In the genomic region with DNA sequence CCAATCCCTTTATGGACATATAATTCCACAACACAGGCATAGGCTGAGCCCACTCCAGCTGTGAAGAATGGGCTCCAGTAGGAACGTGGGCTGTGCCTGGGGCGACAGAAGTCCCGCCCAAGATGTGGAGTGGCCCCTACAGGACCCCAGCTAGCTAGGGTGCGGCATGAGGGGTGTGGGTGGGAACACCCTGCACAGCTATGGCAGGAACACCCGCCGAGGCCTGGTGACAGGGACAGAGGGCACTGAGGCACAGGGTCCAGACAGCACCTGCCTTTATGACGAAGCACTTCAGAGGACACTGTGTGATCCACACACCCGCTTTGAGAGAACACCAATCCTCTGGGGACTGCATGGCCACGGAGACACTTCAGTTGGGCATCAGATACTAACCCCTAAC, we compare ENCODE assay signal across 18 cellular contexts. TPM values are rescaled to one million over a fixed set of nuclear protein-coding genes. Genes with fewer than 3 reads are reported as not detected.
A peak's percentile ranks its signal among the peaks of the same experiment; 100 is the strongest.
DNase-seq lines count a peak whose midpoint lies in the region; TF ChIP-seq lines count a peak whose summit lies in the region.
"Had no signal": no experiment of that assay in that cellular context is flagged by ENCODE, and none has a peak within 500 bp of the region (broad histone marks: within the 10 kb centered on the region; RNA-seq: fewer than 3 reads in every experiment).

No MANE protein-coding gene starts in this region.

- H3K27ac ChIP-seq in BLaER1 treated with 17β-estradiol and CSF1 and Interleukin-3, amounts not matched to agents 10 nM and 100 nM: peak overlapping the region in 5 of 11 experiments; percentile 47 to 79 (median 70); a peak in 6 of 22 replicates
- H3K27ac ChIP-seq in VCaP (peak overlapping the region; percentile 82; the same call in 1 of the 2 replicates), osteoblast (ENCODE audit: low read depth, low read length) (no peak overlapping the region)
- H3K27ac ChIP-seq: GM23248, HL-60 had no signal

- no peaks in the 10 kb centered on the region for H3K27me3 ChIP-seq in BLaER1 treated with 17β-estradiol and CSF1 and Interleukin-3, amounts not matched to agents 10 nM and 100 nM
- no peaks in the 10 kb centered on the region for H3K27me3 ChIP-seq in osteoblast (ENCODE audit: insufficient read depth, low read length)
- H3K27me3 ChIP-seq: BE2C had no signal

- H3K36me3 Mint-ChIP-seq in activated T-helper 1 cell treated with anti-CD3 and anti-CD28 coated beads, Interleukin-12 subunit alpha, Interleukin-12 subunit beta, Interleukin-2, Interleukin-4 antibody, amounts not matched to agents 30 ng/mL and 10 ng/mL and 1 ng/mL, durations not matched to agents 14 hours and 24 hours and 36 hours (ENCODE audit: low read depth): peaks cover 53% of the 10 kb centered on the region

- peak overlapping the region in 7 of 11 experiments; percentile 15 to 75 (median 64); a peak in 8 of 22 replicates for H3K9ac ChIP-seq in BLaER1 treated with 17β-estradiol and CSF1 and Interleukin-3, amounts not matched to agents 10 nM and 100 nM
- H3K9ac ChIP-seq: GM23248 had no signal

- H3K4me1 ChIP-seq in BLaER1 treated with 17β-estradiol and CSF1 and Interleukin-3, amounts not matched to agents 10 nM and 100 nM: peaks cover 36 to 94% (median 80%) of the 10 kb centered on the region in 10 experiments
- peaks cover 17% of the 10 kb centered on the region for H3K4me1 ChIP-seq in osteoblast (ENCODE audit: insufficient read depth, low read length)
- H3K4me1 ChIP-seq: HAP-1 had no signal

- H2AFZ ChIP-seq in osteoblast (ENCODE audit: low read length): no peak overlapping the region
- H2AFZ ChIP-seq: GM23248 had no signal

- peaks cover 84 to 97% (median 86%) of the 10 kb centered on the region in 11 experiments for H3K36me3 ChIP-seq in BLaER1 treated with 17β-estradiol and CSF1 and Interleukin-3, amounts not matched to agents 10 nM and 100 nM
- peaks cover 81% of the 10 kb centered on the region for H3K36me3 ChIP-seq in osteoblast (ENCODE audit: insufficient read depth, low read length)

- H3K9me3 ChIP-seq in BLaER1 treated with 17β-estradiol and CSF1 and Interleukin-3, amounts not matched to agents 10 nM and 100 nM (replicated peaks in 1 of 11): no peaks in the 10 kb centered on the region
- no peaks in the 10 kb centered on the region for H3K9me3 ChIP-seq in osteoblast (ENCODE audit: low read depth, low read length)
- H3K9me3 ChIP-seq: BE2C, HAP-1 had no signal

- TF ChIP-seq CTCF in VCaP (conservative IDR thresholded peaks at IDR 0.05) (no peak), osteoblast (IDR thresholded peaks at IDR 0.05; ENCODE audit: extremely low read depth, low read depth, low read length) (no peak)

- no peaks in the 10 kb centered on the region for H3K9me3 Mint-ChIP-seq in activated T-helper 1 cell treated with anti-CD3 and anti-CD28 coated beads, Interleukin-12 subunit alpha, Interleukin-12 subunit beta, Interleukin-2, Interleukin-4 antibody, amounts not matched to agents 30 ng/mL and 10 ng/mL and 1 ng/mL, durations not matched to agents 14 hours and 24 hours and 36 hours
- H3K9me3 Mint-ChIP-seq: CD14-positive monocyte; CD8-positive, alpha-beta T cell had no signal

- H3K27me3 Mint-ChIP-seq in activated T-helper 1 cell treated with anti-CD3 and anti-CD28 coated beads, Interleukin-12 subunit alpha, Interleukin-12 subunit beta, Interleukin-2, Interleukin-4 antibody, amounts not matched to agents 30 ng/mL and 10 ng/mL and 1 ng/mL, durations not matched to agents 14 hours and 24 hours and 36 hours (ENCODE audit: insufficient read depth): no peaks in the 10 kb centered on the region

- no peak overlapping the region for H3K27ac Mint-ChIP-seq in activated T-helper 1 cell treated with anti-CD3 and anti-CD28 coated beads, Interleukin-12 subunit alpha, Interleukin-12 subunit beta, Interleukin-2, Interleukin-4 antibody, amounts not matched to agents 30 ng/mL and 10 ng/mL and 1 ng/mL, durations not matched to agents 14 hours and 24 hours and 36 hours

- H4K20me1 ChIP-seq in BLaER1 treated with 17β-estradiol and CSF1 and Interleukin-3, amounts not matched to agents 10 nM and 100 nM: peaks cover 0 to 99% (median 74%) of the 10 kb centered on the region in 11 experiments; a peak in 19 of 22 replicates
- H4K20me1 ChIP-seq in osteoblast (ENCODE audit: insufficient read depth, low read length): peaks cover 13% of the 10 kb centered on the region

- peak; percentile 17 for DNase-seq in D341Med (ENCODE audit: low spot score)
- DNase-seq in osteoblast (ENCODE audit: insufficient read length, low spot score, missing footprints): peak; percentile 4
- DNase-seq in ecto neural progenitor cell (ENCODE audit: low spot score): no peak
- DNase-seq in activated T-helper 1 cell treated with anti-CD3 and anti-CD28 coated beads, Interleukin-12 subunit alpha, Interleukin-12 subunit beta, Interleukin-2, Interleukin-4 antibody, amounts not matched to agents 30 ng/mL and 10 ng/mL and 1 ng/mL, durations not matched to agents 14 hours and 24 hours and 36 hours (ENCODE audit: low spot score): no peak
- no peak for DNase-seq in T-helper 1 cell
- DNase-seq: ACHN; BE2C; CD8-positive, alpha-beta T cell; COR-L47; GDM1; GM23248; IMR-90 had no signal

- H3K4me2 ChIP-seq in BLaER1 treated with 17β-estradiol and CSF1 and Interleukin-3, amounts not matched to agents 10 nM and 100 nM: peak overlapping the region in 9 of 11 experiments; percentile 57 to 96 (median 88); a peak in 16 of 22 replicates
- H3K4me2 ChIP-seq in osteoblast (ENCODE audit: insufficient read depth, low read length): no peak overlapping the region

- H3K4me1 Mint-ChIP-seq in activated T-helper 1 cell treated with anti-CD3 and anti-CD28 coated beads, Interleukin-12 subunit alpha, Interleukin-12 subunit beta, Interleukin-2, Interleukin-4 antibody, amounts not matched to agents 30 ng/mL and 10 ng/mL and 1 ng/mL, durations not matched to agents 14 hours and 24 hours and 36 hours (ENCODE audit: low read depth): peaks cover 27% of the 10 kb centered on the region

- intact Hi-C loops in activated T-helper 1 cell treated with anti-CD3 and anti-CD28 coated beads, Interleukin-12 subunit alpha, Interleukin-12 subunit beta, Interleukin-2, Interleukin-4 antibody, amounts not matched to agents 30 ng/mL and 10 ng/mL and 1 ng/mL, durations not matched to agents 14 hours and 24 hours and 36 hours (cut with micrococcal nuclease): loop anchor here (5.0 kb wide), 1 partner anchor 37 kb away; a partner anchor contains a TSS

- H3K4me3 ChIP-seq in BLaER1 treated with 17β-estradiol and CSF1 and Interleukin-3, amounts not matched to agents 10 nM and 100 nM: no peak overlapping the region; a peak in 2 of 20 replicates
- no peak overlapping the region for H3K4me3 ChIP-seq in osteoblast (ENCODE audit: insufficient read depth, low read length)
- H3K4me3 ChIP-seq: GM23248, HAP-1, K562 had no signal

- H3K79me2 ChIP-seq in osteoblast (ENCODE audit: insufficient read depth, low read length): peaks cover 3% of the 10 kb centered on the region

- H3K4me3 Mint-ChIP-seq in activated T-helper 1 cell treated with anti-CD3 and anti-CD28 coated beads, Interleukin-12 subunit alpha, Interleukin-12 subunit beta, Interleukin-2, Interleukin-4 antibody, amounts not matched to agents 30 ng/mL and 10 ng/mL and 1 ng/mL, durations not matched to agents 14 hours and 24 hours and 36 hours: no peak overlapping the region
- H3K4me3 Mint-ChIP-seq: CD14-positive monocyte; CD8-positive, alpha-beta T cell had no signal

RNA-seq across cellular contexts. Expression of a gene that starts 28.2 kb away (rescaled TPM):
- total RNA-seq in osteoblast: 13.0 TPM in 2 replicates
- 5.7 and 5.8 TPM in 2 replicates for total RNA-seq in activated T-helper 1 cell treated with anti-CD3 and anti-CD28 coated beads, Interleukin-12 subunit alpha, Interleukin-12 subunit beta, Interleukin-2, Interleukin-4 antibody, amounts not matched to agents 30 ng/mL and 10 ng/mL and 1 ng/mL, durations not matched to agents 14 hours and 24 hours and 36 hours

RNA-seq across cellular contexts. Expression of a gene that starts 36.4 kb away (rescaled TPM):
- total RNA-seq in osteoblast: 44.8 and 46.3 TPM in 2 replicates
- total RNA-seq in activated T-helper 1 cell treated with anti-CD3 and anti-CD28 coated beads, Interleukin-12 subunit alpha, Interleukin-12 subunit beta, Interleukin-2, Interleukin-4 antibody, amounts not matched to agents 30 ng/mL and 10 ng/mL and 1 ng/mL, durations not matched to agents 14 hours and 24 hours and 36 hours: 60.5 and 60.8 TPM in 2 replicates

RNA-seq across cellular contexts. Expression of a gene that starts 48.1 kb away (rescaled TPM):
- total RNA-seq in osteoblast: 34.4 and 37.1 TPM in 2 replicates
- total RNA-seq in activated T-helper 1 cell treated with anti-CD3 and anti-CD28 coated beads, Interleukin-12 subunit alpha, Interleukin-12 subunit beta, Interleukin-2, Interleukin-4 antibody, amounts not matched to agents 30 ng/mL and 10 ng/mL and 1 ng/mL, durations not matched to agents 14 hours and 24 hours and 36 hours: 52.5 and 55.3 TPM in 2 replicates

Comparison
In these comparisons a context has a peak if more than half of its experiments do, and no peak if none do; other contexts are left out.
1. DNase-seq: peak in D341Med (single experiment) and osteoblast (single experiment); none in ecto neural progenitor cell (single experiment), activated T-helper 1 cell treated with anti-CD3 and anti-CD28 coated beads, Interleukin-12 subunit alpha, Interleukin-12 subunit beta, Interleukin-2, Interleukin-4 antibody, amounts not matched to agents 30 ng/mL and 10 ng/mL and 1 ng/mL, durations not matched to agents 14 hours and 24 hours and 36 hours (single experiment) and T-helper 1 cell (0 of 5).